In genomic region chr19:39335168-39335567, GRCh38 we compare ENCODE assay signal across 9 cellular contexts. TPM values are rescaled to one million over a fixed set of nuclear protein-coding genes. Genes with fewer than 3 reads are reported as not detected.
DNase-seq lines count a peak whose midpoint lies in the region; ATAC-seq, FAIRE-seq and TF ChIP-seq lines count a peak whose summit lies in the region.
"Had no signal": no experiment of that assay in that cellular context is flagged by ENCODE, and none has a peak within 500 bp of the region (broad histone marks: within the 10 kb centered on the region; RNA-seq: fewer than 3 reads in every experiment).

No MANE protein-coding gene starts in this region.

- peak; percentile 95 for FAIRE-seq in GM12878 (lab: Jason Lieb, UNC)

- POLR2A ChIA-PET in GM12878 (lab: Charles Lee), result interaction anchor here (1.1 to 2.8 kb wide), 4 partner anchors 56 to 114 kb away, joined by 3 to 9 read pairs (median 4); partner anchors contain the start of gene MED29

- H3K4me3 ChIP-seq in GM06990 (replicated peaks; ENCODE audit: low read depth, low read length) (peak overlapping the region; percentile 82), GM12878 (peak overlapping the region; percentile 96), ovary (peak overlapping the region; percentile 24)
- peak overlapping the region; percentile 94 for H3K4me3 ChIP-seq in Jurkat, Clone E6-1 (ENCODE audit: low read length)

- H3K9ac ChIP-seq in GM12878 (ENCODE audit: control insufficient read depth, insufficient read depth, low read length), result peak overlapping the region; percentile 97

- no peak for TF ChIP-seq RAD21 in GM12878 (IDR thresholded peaks at IDR 0.05; ENCODE audit: insufficient read depth, low read depth, low read length)

- intact Hi-C loops in GM12878 (cut with micrococcal nuclease; ENCODE audit: unreplicated experiment) (no loop called here), ovary (cut with DNase I) (no loop called here)

- in situ Hi-C loops in GM12878 (cut with MboI), result no loop called here

- SMC1A ChIA-PET in GM12878 (lab: Charles Lee; ENCODE audit: uncharacterized antibody, unreplicated experiment), result interaction anchor here (1.1 to 2.9 kb wide), 2 partner anchors 197 to 213 kb away, joined by 3 to 8 read pairs; partner anchors contain the start of gene EID2B

- peak overlapping the region; percentile 52 for H2AFZ ChIP-seq in GM12878 (ENCODE audit: control insufficient read depth, low read depth, low read length)

- no peaks in the 10 kb centered on the region for H3K27me3 ChIP-seq in GM06990 (replicated peaks; ENCODE audit: control insufficient read depth, insufficient read depth, low read length)
- H3K27me3 ChIP-seq in GM12878 (replicated peaks in 1 of 2; ENCODE audit: control insufficient read depth in 2 of 2, insufficient read depth in 2 of 2, low read length in 1 of 2), result no peaks in the 10 kb centered on the region
- H3K27me3 ChIP-seq in ovary, result no peaks in the 10 kb centered on the region

- TF ChIP-seq POLR2A in GM12878 (IDR thresholded peaks at IDR 0.05; ENCODE audit: low read depth, low read length), result no peak
- TF ChIP-seq POLR2A in ovary (IDR thresholded peaks at IDR 0.05), result no peak

- H3K79me2 ChIP-seq in GM12878 (ENCODE audit: control insufficient read depth, insufficient read depth, low read length), result peaks cover 17% of the 10 kb centered on the region

- H3K4me1 ChIP-seq in GM12878 (ENCODE audit: control insufficient read depth, insufficient read depth, low read length) (peaks cover 6% of the 10 kb centered on the region), ovary (ENCODE audit: insufficient read depth) (no peaks in the 10 kb centered on the region)

- H3K36me3 ChIP-seq in GM06990 (ENCODE audit: control insufficient read depth, insufficient read depth, low read length), result peaks cover 1% of the 10 kb centered on the region; the same call in 1 of the 2 replicates
- peaks cover 0 to 6% of the 10 kb centered on the region in 2 experiments; a peak in 1 of 4 replicates for H3K36me3 ChIP-seq in GM12878 (ENCODE audit: control insufficient read depth in 2 of 2, insufficient read depth in 2 of 2, low read length in 1 of 2)
- no peaks in the 10 kb centered on the region for H3K36me3 ChIP-seq in ovary

- no TSS peak for BruUV-seq in GM12878 (replicated peaks; lab: Mats Ljungman, UMichigan)

- TF ChIP-seq EP300 in GM12878 (IDR thresholded peaks at IDR 0.05; ENCODE audit: borderline replicate concordance in 1 of 2, control insufficient read depth in 1 of 2, low read depth in 2 of 2, low read length in 2 of 2), result no peak
- TF ChIP-seq EP300 in ovary (IDR thresholded peaks at IDR 0.05), result no peak

- H3K9me3 ChIP-seq in GM12878 (replicated peaks; ENCODE audit: control insufficient read depth, insufficient read depth, low read length) (no peaks in the 10 kb centered on the region), ovary (no peaks in the 10 kb centered on the region)

- H4K20me1 ChIP-seq in GM12878 (ENCODE audit: control insufficient read depth, insufficient read depth), result no peaks in the 10 kb centered on the region

- RAD21 ChIA-PET in GM12878 (lab: Charles Lee; ENCODE audit: unreplicated experiment), result interaction anchor here (1.0 to 1.7 kb wide), 4 partner anchors 56 to 124 kb away, joined by 3 to 6 read pairs (median 4); partner anchors contain the start of genes MED29, PAF1 and ZFP36

- WGBS in GM12878 (ENCODE audit: insufficient coverage, insufficient replicate concordance, low lambda C conversion rate, missing lambda C conversion rate), result 0% methylated on average over 6 of the region's 6 CpGs
- 60 to 63% (median 61%) methylated on average over 6 of the region's 6 CpGs for WGBS in ovary, 3 donors

- CTCF ChIA-PET in GM12878 (lab: Yijun Ruan, JAX), result interaction anchor here (1.4 to 2.6 kb wide), 2 partner anchors 76 to 213 kb away, joined by 3 to 14 read pairs; no protein-coding TSS in a partner anchor

- ATAC-seq in GM12878 (peak; percentile 57), GM19023 (IDR thresholded peaks at IDR 0.05; ENCODE audit: unreplicated experiment) (no peak)

- DNase-seq in GM06990 (ENCODE audit: extremely low read depth, insufficient read length) (no peak), GM12878 (ENCODE audit: low read depth, low spot score) (no peak), ovary (no peak), HuH-7 (ENCODE audit: low spot score) (no peak), NCI-H748 (lab: John Stamatoyannopoulos, UW; ENCODE audit: unreplicated experiment) (no peak), DMS79 (lab: John Stamatoyannopoulos, UW) (no peak)
- DNase-seq in Jurkat, Clone E6-1 (ENCODE audit: low read depth, low spot score), result no peak

- no peak for TF ChIP-seq CTCF in GM06990 (IDR thresholded peaks at IDR 0.05; ENCODE audit: insufficient read depth, low read length, poor library complexity, severe bottlenecking)
- no peak for TF ChIP-seq CTCF in GM12878 (IDR thresholded peaks at IDR 0.05 in 2 of 3, conservative IDR thresholded peaks at IDR 0.05 in 1 of 3; ENCODE audit: control insufficient read depth in 2 of 3, extremely low read depth in 1 of 3, insufficient read depth in 1 of 3, low read depth in 3 of 3, low read length in 3 of 3)
- TF ChIP-seq CTCF in ovary (IDR thresholded peaks at IDR 0.05), result no peak

- H3K4me2 ChIP-seq in GM12878 (ENCODE audit: control insufficient read depth, insufficient read depth), result peak overlapping the region; percentile 90

- H3K27ac ChIP-seq in GM12878 (ENCODE audit: control insufficient read depth, insufficient read depth), result peak overlapping the region; percentile 97
- H3K27ac ChIP-seq in ovary, result no peak overlapping the region
- H3K27ac ChIP-seq: epithelial cell of prostate had no signal

RNA-seq across cellular contexts. Expression of gene GMFG, which starts 0.7 kb away (rescaled TPM):
- 540 TPM for polyA plus RNA-seq in Jurkat, Clone E6-1 (2012; ENCODE audit: insufficient read depth, insufficient read length)
- 12.8 and 14.2 TPM in 2 replicates for total RNA-seq in GM12878 (2013; cell fraction: nucleolus; rRNA removed)
- total RNA-seq in GM12878 (2014; rRNA removed) (119 and 121 TPM in 2 replicates), GM12878 (2014; rRNA removed; fragmentation: Illumina TruSeq; extraction: Trizol) (159 and 169 TPM in 2 replicates), GM12878 (2021) (197 and 211 TPM in 2 replicates), ovary (10 to 100 TPM in 3 of 7 donors, 1 to 10 TPM in 4; 5.6 to 21.9 (median 9.9) TPM)
- 584 TPM for polyA plus RNA-seq in GM12878 (2011; ENCODE audit: low read depth)
- polyA plus RNA-seq in GM12878 (2011; rRNA removed) (189 and 194 TPM in 2 replicates), GM12878 (2014; fragmentation: Illumina TruSeq; extraction: Trizol) (198 and 203 TPM in 2 replicates), GM12878 (2014; fragmentation: Nextera tagmentation; extraction: Ambion mirVana) (100 to 1,000 TPM; 591 to 635 TPM), GM12878 (2014; rRNA removed) (154 and 160 TPM in 2 replicates), GM12878 (2016; fragmentation: Nextera tagmentation; extraction: Ambion mirVana) (100 to 1,000 TPM; 254 to 256 TPM), ovary (10 to 100 TPM; 20.5 to 39.7 TPM)
- 131 and 145 TPM in 2 replicates for polyA plus RNA-seq in GM12878 (2011; cell fraction: cytosol; rRNA removed)
- 65.4 and 79.9 TPM in 2 replicates for polyA plus RNA-seq in GM12878 (2011; cell fraction: nucleus; rRNA removed)
- 255 and 347 TPM in 2 replicates for polyA plus RNA-seq in GM12878 (2012)
- polyA minus RNA-seq in GM12878 (2011; rRNA and poly(A)+ RNA removed), result 41.5 and 46.2 TPM in 2 replicates
- polyA minus RNA-seq in GM12878 (2011; cell fraction: cytosol; rRNA and poly(A)+ RNA removed), result 9.6 and 16.0 TPM in 2 replicates
- 7.4 and 14.0 TPM in 2 replicates for polyA minus RNA-seq in GM12878 (2011; cell fraction: nucleus; rRNA and poly(A)+ RNA removed)

RNA-seq across cellular contexts. Expression of gene SAMD4B, which starts 7.1 kb away (rescaled TPM):
- polyA plus RNA-seq in Jurkat, Clone E6-1 (2012; ENCODE audit: insufficient read depth, insufficient read length), result 49.7 TPM
- 84.4 and 88.2 TPM in 2 replicates for total RNA-seq in GM12878 (2013; cell fraction: nucleolus; rRNA removed)
- total RNA-seq in GM12878 (2014; rRNA removed), result 19.1 and 25.0 TPM in 2 replicates
- 9.6 and 10.9 TPM in 2 replicates for total RNA-seq in GM12878 (2014; rRNA removed; fragmentation: Illumina TruSeq; extraction: Trizol)
- total RNA-seq in GM12878 (2021), result 36.1 and 38.4 TPM in 2 replicates
- polyA plus RNA-seq in GM12878 (2011; ENCODE audit: low read depth), result 12.3 TPM
- polyA plus RNA-seq in GM12878 (2011; rRNA removed), result 5.3 and 18.7 TPM in 2 replicates
- polyA plus RNA-seq in GM12878 (2011; cell fraction: cytosol; rRNA removed), result 28.1 and 28.2 TPM in 2 replicates
- polyA plus RNA-seq in GM12878 (2011; cell fraction: nucleus; rRNA removed), result 65.6 and 94.2 TPM in 2 replicates
- polyA plus RNA-seq in GM12878 (2012), result 35.0 and 40.0 TPM in 2 replicates
- 14.1 and 23.0 TPM in 2 replicates for polyA plus RNA-seq in GM12878 (2014; fragmentation: Illumina TruSeq; extraction: Trizol)
- 1 to 10 TPM; 2.4 to 3.8 TPM for polyA plus RNA-seq in GM12878 (2014; fragmentation: Nextera tagmentation; extraction: Ambion mirVana)
- polyA plus RNA-seq in GM12878 (2014; rRNA removed), result 43.3 and 53.3 TPM in 2 replicates
- polyA plus RNA-seq in GM12878 (2016; fragmentation: Nextera tagmentation; extraction: Ambion mirVana), result 10 to 100 TPM; 24.7 to 24.8 TPM
- 21.1 and 31.2 TPM in 2 replicates for polyA minus RNA-seq in GM12878 (2011; rRNA and poly(A)+ RNA removed)
- polyA minus RNA-seq in GM12878 (2011; cell fraction: cytosol; rRNA and poly(A)+ RNA removed), result 14.6 and 15.5 TPM in 2 replicates
- polyA minus RNA-seq in GM12878 (2011; cell fraction: nucleus; rRNA and poly(A)+ RNA removed), result 10.2 and 20.6 TPM in 2 replicates
- total RNA-seq in ovary, result 100 to 1,000 TPM in 5 of 7 donors, 10 to 100 TPM in 2; 59.0 to 139 (median 110) TPM
- polyA plus RNA-seq in ovary, result 100 to 1,000 TPM in 1 of 2 donors, 10 to 100 TPM in 1; 64.4 to 119 TPM

RNA-seq across cellular contexts. Expression of gene LRFN1, which starts 14.5 kb away (rescaled TPM):
- 5.1 TPM for polyA plus RNA-seq in Jurkat, Clone E6-1 (2012; ENCODE audit: insufficient read depth, insufficient read length)
- 2.6 and 3.2 TPM in 2 replicates for total RNA-seq in GM12878 (2013; cell fraction: nucleolus; rRNA removed)
- 0.38 and 0.40 TPM in 2 replicates for total RNA-seq in GM12878 (2014; rRNA removed)
- total RNA-seq in GM12878 (2014; rRNA removed; fragmentation: Illumina TruSeq; extraction: Trizol), result 0.05 and 0.13 TPM in 2 replicates
- total RNA-seq in GM12878 (2021), result 0.85 and 1.0 TPM in 2 replicates
- 0.13 TPM for polyA plus RNA-seq in GM12878 (2011; ENCODE audit: low read depth)
- polyA plus RNA-seq in GM12878 (2011; rRNA removed), result 0.13 and 0.29 TPM in 2 replicates
- polyA plus RNA-seq in GM12878 (2011; cell fraction: cytosol; rRNA removed), result 0.55 and 0.65 TPM in 2 replicates
- 0.91 and 1.4 TPM in 2 replicates for polyA plus RNA-seq in GM12878 (2011; cell fraction: nucleus; rRNA removed)
- polyA plus RNA-seq in GM12878 (2012), result 1.0 and 1.6 TPM in 2 replicates
- polyA plus RNA-seq in GM12878 (2014; fragmentation: Illumina TruSeq; extraction: Trizol), result 0.10 TPM in 1 of 2 replicates, not detected in the other
- under 1 TPM in 1 of 2 experiments, not detected in 1; 0.09 TPM for polyA plus RNA-seq in GM12878 (2014; fragmentation: Nextera tagmentation; extraction: Ambion mirVana)
- polyA plus RNA-seq in GM12878 (2014; rRNA removed), result 0.86 and 0.91 TPM in 2 replicates
- polyA plus RNA-seq in GM12878 (2016; fragmentation: Nextera tagmentation; extraction: Ambion mirVana), result under 1 TPM; 0.24 to 0.35 TPM
- polyA minus RNA-seq in GM12878 (2011; rRNA and poly(A)+ RNA removed), result 0.31 and 0.37 TPM in 2 replicates
- polyA minus RNA-seq in GM12878 (2011; cell fraction: cytosol; rRNA and poly(A)+ RNA removed), result 0.21 and 0.53 TPM in 2 replicates
- 0.24 and 0.86 TPM in 2 replicates for polyA minus RNA-seq in GM12878 (2011; cell fraction: nucleus; rRNA and poly(A)+ RNA removed)
- total RNA-seq in ovary, result 1 to 10 TPM in 4 of 7 donors, under 1 TPM in 3; 0.12 to 2.2 (median 1.2) TPM
- polyA plus RNA-seq in ovary, result 1 to 10 TPM in 1 of 2 donors, under 1 TPM in 1; 0.40 to 1.2 TPM

RNA-seq across cellular contexts. Expression of gene IFNL1, which starts 39.0 kb away (rescaled TPM):
- polyA plus RNA-seq in Jurkat, Clone E6-1 (2012; ENCODE audit: insufficient read depth, insufficient read length), result not detected
- total RNA-seq in GM12878 (2013; cell fraction: nucleolus; rRNA removed), result not detected in 2 replicates
- total RNA-seq in GM12878 (2014; rRNA removed) (0.22 TPM in 1 of 2 replicates, not detected in the other), GM12878 (2014; rRNA removed; fragmentation: Illumina TruSeq; extraction: Trizol) (not detected in 2 replicates), GM12878 (2021) (not detected in 2 replicates), ovary (not detected)
- not detected for polyA plus RNA-seq in GM12878 (2011; ENCODE audit: low read depth)
- polyA plus RNA-seq in GM12878 (2011; rRNA removed) (not detected in 2 replicates), GM12878 (2014; fragmentation: Illumina TruSeq; extraction: Trizol) (not detected in 2 replicates), GM12878 (2014; fragmentation: Nextera tagmentation; extraction: Ambion mirVana) (not detected), GM12878 (2014; rRNA removed) (not detected in 2 replicates), GM12878 (2016; fragmentation: Nextera tagmentation; extraction: Ambion mirVana) (not detected), ovary (not detected)
- 0.07 and 0.15 TPM in 2 replicates for polyA plus RNA-seq in GM12878 (2011; cell fraction: cytosol; rRNA removed)
- not detected in 2 replicates for polyA plus RNA-seq in GM12878 (2011; cell fraction: nucleus; rRNA removed)
- not detected in 2 replicates for polyA plus RNA-seq in GM12878 (2012)
- not detected in 2 replicates for polyA minus RNA-seq in GM12878 (2011; rRNA and poly(A)+ RNA removed)
- not detected in 2 replicates for polyA minus RNA-seq in GM12878 (2011; cell fraction: cytosol; rRNA and poly(A)+ RNA removed)
- polyA minus RNA-seq in GM12878 (2011; cell fraction: nucleus; rRNA and poly(A)+ RNA removed), result not detected in 2 replicates

RNA-seq across cellular contexts. Expression of gene PAF1, which starts 55.7 kb away (rescaled TPM):
- polyA plus RNA-seq in Jurkat, Clone E6-1 (2012; ENCODE audit: insufficient read depth, insufficient read length), result 90.4 TPM
- 15.4 and 21.4 TPM in 2 replicates for total RNA-seq in GM12878 (2013; cell fraction: nucleolus; rRNA removed)
- total RNA-seq in GM12878 (2014; rRNA removed) (35.9 and 40.0 TPM in 2 replicates), GM12878 (2014; rRNA removed; fragmentation: Illumina TruSeq; extraction: Trizol) (26.2 and 32.2 TPM in 2 replicates), GM12878 (2021) (33.8 and 34.8 TPM in 2 replicates), ovary (10 to 100 TPM; 31.0 to 60.2 (median 47.4) TPM)
- 19.7 TPM for polyA plus RNA-seq in GM12878 (2011; ENCODE audit: low read depth)
- polyA plus RNA-seq in GM12878 (2011; rRNA removed) (34.2 and 44.6 TPM in 2 replicates), GM12878 (2014; fragmentation: Illumina TruSeq; extraction: Trizol) (38.3 and 44.2 TPM in 2 replicates), GM12878 (2014; fragmentation: Nextera tagmentation; extraction: Ambion mirVana) (1 to 10 TPM; 1.7 to 3.7 TPM), GM12878 (2014; rRNA removed) (39.2 and 41.8 TPM in 2 replicates), GM12878 (2016; fragmentation: Nextera tagmentation; extraction: Ambion mirVana) (10 to 100 TPM; 39.3 to 45.8 TPM), ovary (10 to 100 TPM; 52.7 to 78.1 TPM)
- polyA plus RNA-seq in GM12878 (2011; cell fraction: cytosol; rRNA removed), result 44.0 and 45.7 TPM in 2 replicates
- 53.9 and 78.1 TPM in 2 replicates for polyA plus RNA-seq in GM12878 (2011; cell fraction: nucleus; rRNA removed)
- 34.7 and 38.4 TPM in 2 replicates for polyA plus RNA-seq in GM12878 (2012)
- 28.8 and 36.4 TPM in 2 replicates for polyA minus RNA-seq in GM12878 (2011; rRNA and poly(A)+ RNA removed)
- 15.4 and 26.1 TPM in 2 replicates for polyA minus RNA-seq in GM12878 (2011; cell fraction: cytosol; rRNA and poly(A)+ RNA removed)
- 30.0 and 47.1 TPM in 2 replicates for polyA minus RNA-seq in GM12878 (2011; cell fraction: nucleus; rRNA and poly(A)+ RNA removed)

Comparison
In these comparisons a context has a peak if more than half of its experiments do, and no peak if none do; other contexts are left out.
1. H3K4me3 ChIP-seq: peak in every context shown above with its lines; median percentile 96 in GM12878; 94 in Jurkat, Clone E6-1; 82 in GM06990; 24 in ovary.